Comparison of ENCODE assay signal across 1 cellular context in the genomic region with DNA sequence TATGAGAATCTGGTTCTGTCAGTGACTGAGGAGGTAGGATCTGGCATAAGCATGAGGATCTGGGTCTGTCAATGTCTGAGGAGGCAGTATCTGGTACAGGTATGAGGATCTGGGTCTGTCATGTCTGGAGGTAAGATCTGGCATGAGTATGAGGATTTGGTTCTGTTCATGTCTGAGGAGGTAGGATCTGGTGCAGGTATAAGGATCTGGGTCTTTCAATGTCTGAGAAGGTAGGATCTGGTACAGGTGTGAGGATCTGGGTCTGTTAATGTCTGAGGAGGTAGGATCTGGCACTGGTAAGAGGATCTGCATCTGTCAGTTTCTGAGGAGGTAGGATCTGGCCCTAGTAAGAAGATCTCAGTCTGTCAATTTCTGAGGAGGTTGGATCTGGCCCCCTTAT.
TF ChIP-seq lines count a peak whose summit lies in the region.

No MANE protein-coding gene starts in this region.

TF ChIP-seq in H1, 55 proteins besides CTCF, POLR2A, EP300 and RAD21:
- TF ChIP-seq, protein P1, sequence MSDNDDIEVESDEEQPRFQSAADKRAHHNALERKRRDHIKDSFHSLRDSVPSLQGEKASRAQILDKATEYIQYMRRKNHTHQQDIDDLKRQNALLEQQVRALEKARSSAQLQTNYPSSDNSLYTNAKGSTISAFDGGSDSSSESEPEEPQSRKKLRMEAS (IDR thresholded peaks at IDR 0.05): no peak
- TF ChIP-seq GTF2F1 (IDR thresholded peaks at IDR 0.05; ENCODE audit: borderline replicate concordance, low read depth, low read length) (no peak), SIRT6 (IDR thresholded peaks at IDR 0.05; ENCODE audit: low read length) (no peak), MAFK (IDR thresholded peaks at IDR 0.05; ENCODE audit: low read depth, low read length) (no peak), JUND (IDR thresholded peaks at IDR 0.05; ENCODE audit: low read length) (no peak), NANOG (IDR thresholded peaks at IDR 0.05; ENCODE audit: insufficient read depth, low read depth, low read length, poor library complexity, severe bottlenecking) (no peak), SP1 (IDR thresholded peaks at IDR 0.05; ENCODE audit: low read depth, low read length) (no peak), TEAD4 (IDR thresholded peaks at IDR 0.05; ENCODE audit: low read depth, low read length) (no peak), CTBP2 (IDR thresholded peaks at IDR 0.05; ENCODE audit: borderline replicate concordance, insufficient read depth, insufficient read length, low read length) (no peak), HDAC6 (IDR thresholded peaks at IDR 0.05; ENCODE audit: low read depth, low read length) (no peak), POU5F1 (IDR thresholded peaks at IDR 0.05; ENCODE audit: low read depth, low read length) (no peak), SIN3A (conservative IDR thresholded peaks at IDR 0.05 in 1 of 2, IDR thresholded peaks at IDR 0.05 in 1 of 2; ENCODE audit: low read depth in 1 of 2, low read length in 2 of 2) (no peak), YY1 (IDR thresholded peaks at IDR 0.05; ENCODE audit: low read depth, low read length) (no peak), SUZ12 (IDR thresholded peaks at IDR 0.05; ENCODE audit: low read length) (no peak), CBX8 (IDR thresholded peaks at IDR 0.05; ENCODE audit: borderline replicate concordance, low read depth, low read length) (no peak), SP4 (IDR thresholded peaks at IDR 0.05; ENCODE audit: low read length) (no peak), JUN (IDR thresholded peaks at IDR 0.05; ENCODE audit: low read depth, low read length) (no peak)
- TF ChIP-seq, protein P2, sequence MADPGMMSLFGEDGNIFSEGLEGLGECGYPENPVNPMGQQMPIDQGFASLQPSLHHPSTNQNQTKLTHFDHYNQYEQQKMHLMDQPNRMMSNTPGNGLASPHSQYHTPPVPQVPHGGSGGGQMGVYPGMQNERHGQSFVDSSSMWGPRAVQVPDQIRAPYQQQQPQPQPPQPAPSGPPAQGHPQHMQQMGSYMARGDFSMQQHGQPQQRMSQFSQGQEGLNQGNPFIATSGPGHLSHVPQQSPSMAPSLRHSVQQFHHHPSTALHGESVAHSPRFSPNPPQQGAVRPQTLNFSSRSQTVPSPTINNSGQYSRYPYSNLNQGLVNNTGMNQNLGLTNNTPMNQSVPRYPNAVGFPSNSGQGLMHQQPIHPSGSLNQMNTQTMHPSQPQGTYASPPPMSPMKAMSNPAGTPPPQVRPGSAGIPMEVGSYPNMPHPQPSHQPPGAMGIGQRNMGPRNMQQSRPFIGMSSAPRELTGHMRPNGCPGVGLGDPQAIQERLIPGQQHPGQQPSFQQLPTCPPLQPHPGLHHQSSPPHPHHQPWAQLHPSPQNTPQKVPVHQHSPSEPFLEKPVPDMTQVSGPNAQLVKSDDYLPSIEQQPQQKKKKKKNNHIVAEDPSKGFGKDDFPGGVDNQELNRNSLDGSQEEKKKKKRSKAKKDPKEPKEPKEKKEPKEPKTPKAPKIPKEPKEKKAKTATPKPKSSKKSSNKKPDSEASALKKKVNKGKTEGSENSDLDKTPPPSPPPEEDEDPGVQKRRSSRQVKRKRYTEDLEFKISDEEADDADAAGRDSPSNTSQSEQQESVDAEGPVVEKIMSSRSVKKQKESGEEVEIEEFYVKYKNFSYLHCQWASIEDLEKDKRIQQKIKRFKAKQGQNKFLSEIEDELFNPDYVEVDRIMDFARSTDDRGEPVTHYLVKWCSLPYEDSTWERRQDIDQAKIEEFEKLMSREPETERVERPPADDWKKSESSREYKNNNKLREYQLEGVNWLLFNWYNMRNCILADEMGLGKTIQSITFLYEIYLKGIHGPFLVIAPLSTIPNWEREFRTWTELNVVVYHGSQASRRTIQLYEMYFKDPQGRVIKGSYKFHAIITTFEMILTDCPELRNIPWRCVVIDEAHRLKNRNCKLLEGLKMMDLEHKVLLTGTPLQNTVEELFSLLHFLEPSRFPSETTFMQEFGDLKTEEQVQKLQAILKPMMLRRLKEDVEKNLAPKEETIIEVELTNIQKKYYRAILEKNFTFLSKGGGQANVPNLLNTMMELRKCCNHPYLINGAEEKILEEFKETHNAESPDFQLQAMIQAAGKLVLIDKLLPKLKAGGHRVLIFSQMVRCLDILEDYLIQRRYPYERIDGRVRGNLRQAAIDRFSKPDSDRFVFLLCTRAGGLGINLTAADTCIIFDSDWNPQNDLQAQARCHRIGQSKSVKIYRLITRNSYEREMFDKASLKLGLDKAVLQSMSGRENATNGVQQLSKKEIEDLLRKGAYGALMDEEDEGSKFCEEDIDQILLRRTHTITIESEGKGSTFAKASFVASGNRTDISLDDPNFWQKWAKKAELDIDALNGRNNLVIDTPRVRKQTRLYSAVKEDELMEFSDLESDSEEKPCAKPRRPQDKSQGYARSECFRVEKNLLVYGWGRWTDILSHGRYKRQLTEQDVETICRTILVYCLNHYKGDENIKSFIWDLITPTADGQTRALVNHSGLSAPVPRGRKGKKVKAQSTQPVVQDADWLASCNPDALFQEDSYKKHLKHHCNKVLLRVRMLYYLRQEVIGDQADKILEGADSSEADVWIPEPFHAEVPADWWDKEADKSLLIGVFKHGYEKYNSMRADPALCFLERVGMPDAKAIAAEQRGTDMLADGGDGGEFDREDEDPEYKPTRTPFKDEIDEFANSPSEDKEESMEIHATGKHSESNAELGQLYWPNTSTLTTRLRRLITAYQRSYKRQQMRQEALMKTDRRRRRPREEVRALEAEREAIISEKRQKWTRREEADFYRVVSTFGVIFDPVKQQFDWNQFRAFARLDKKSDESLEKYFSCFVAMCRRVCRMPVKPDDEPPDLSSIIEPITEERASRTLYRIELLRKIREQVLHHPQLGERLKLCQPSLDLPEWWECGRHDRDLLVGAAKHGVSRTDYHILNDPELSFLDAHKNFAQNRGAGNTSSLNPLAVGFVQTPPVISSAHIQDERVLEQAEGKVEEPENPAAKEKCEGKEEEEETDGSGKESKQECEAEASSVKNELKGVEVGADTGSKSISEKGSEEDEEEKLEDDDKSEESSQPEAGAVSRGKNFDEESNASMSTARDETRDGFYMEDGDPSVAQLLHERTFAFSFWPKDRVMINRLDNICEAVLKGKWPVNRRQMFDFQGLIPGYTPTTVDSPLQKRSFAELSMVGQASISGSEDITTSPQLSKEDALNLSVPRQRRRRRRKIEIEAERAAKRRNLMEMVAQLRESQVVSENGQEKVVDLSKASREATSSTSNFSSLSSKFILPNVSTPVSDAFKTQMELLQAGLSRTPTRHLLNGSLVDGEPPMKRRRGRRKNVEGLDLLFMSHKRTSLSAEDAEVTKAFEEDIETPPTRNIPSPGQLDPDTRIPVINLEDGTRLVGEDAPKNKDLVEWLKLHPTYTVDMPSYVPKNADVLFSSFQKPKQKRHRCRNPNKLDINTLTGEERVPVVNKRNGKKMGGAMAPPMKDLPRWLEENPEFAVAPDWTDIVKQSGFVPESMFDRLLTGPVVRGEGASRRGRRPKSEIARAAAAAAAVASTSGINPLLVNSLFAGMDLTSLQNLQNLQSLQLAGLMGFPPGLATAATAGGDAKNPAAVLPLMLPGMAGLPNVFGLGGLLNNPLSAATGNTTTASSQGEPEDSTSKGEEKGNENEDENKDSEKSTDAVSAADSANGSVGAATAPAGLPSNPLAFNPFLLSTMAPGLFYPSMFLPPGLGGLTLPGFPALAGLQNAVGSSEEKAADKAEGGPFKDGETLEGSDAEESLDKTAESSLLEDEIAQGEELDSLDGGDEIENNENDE (IDR thresholded peaks at IDR 0.05; ENCODE audit: insufficient replicate concordance, low read length): no peak
TF ChIP-seq in H1: peak in this region for 0.
